In the genomic region with DNA sequence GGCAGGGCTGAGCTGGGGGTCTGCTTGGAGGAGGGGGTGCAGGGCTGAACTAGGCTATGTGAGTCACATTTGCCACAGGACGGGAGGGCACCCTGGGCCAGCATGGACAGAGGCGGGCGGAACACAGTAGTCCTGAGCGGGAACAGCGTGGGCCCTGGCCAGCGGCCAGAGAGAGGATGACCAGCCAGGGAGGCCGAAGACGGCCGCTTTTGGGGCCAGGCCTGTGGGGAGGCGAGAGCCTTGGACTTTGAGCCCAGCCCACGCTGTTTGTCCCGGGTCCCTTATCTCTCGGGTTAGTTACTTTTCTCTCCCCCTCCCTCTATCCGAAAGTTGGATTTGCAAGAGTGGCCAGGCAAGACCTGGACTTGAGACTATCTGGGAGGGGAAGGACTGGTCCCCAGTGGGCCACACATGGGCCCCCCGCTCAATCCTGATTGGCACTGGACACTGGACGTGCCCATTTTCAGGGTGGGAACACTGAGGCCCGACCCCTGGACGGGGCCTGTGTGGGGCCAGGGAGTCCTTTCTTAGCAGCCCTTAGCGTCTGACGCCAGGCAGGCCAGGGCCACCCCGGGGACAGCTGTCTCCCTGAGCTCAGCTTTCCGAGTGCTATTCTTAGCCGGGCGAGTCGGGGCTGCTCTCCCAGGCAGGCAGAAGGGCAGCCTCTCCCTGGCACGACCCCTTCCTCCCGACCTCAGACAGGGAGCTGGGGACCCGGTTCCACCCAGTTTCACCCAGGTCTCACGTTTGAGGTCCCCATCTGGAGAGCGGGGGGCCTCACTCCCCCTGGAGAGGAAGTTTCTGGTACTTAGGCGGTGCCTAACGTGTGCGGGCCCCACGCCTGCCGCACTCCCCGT, we compare ENCODE assay signal across 8 cellular contexts. TPM values are rescaled to one million over a fixed set of nuclear protein-coding genes. Genes with fewer than 3 reads are reported as not detected.
DNase-seq lines count a peak whose midpoint lies in the region; ATAC-seq and TF ChIP-seq lines count a peak whose summit lies in the region.

No MANE protein-coding gene starts in this region.

- H3K4me2 ChIP-seq in OCI-LY1 (ENCODE audit: low read length), result peak overlapping the region; percentile 88

- H3K4me3 ChIP-seq in OCI-LY1 (ENCODE audit: low read depth, low read length, poor library complexity, severe bottlenecking) (peak overlapping the region; percentile 78), ectodermal cell (ENCODE audit: insufficient read depth, low read depth, low read length) (peak overlapping the region; percentile 68), mucosa of stomach (ENCODE audit: low read length) (no peak overlapping the region)

- no peaks in the 10 kb centered on the region for H4K20me1 ChIP-seq in OCI-LY1 (ENCODE audit: insufficient read depth, low read length)

- no peak for ATAC-seq in GM19328 (IDR thresholded peaks at IDR 0.05; ENCODE audit: unreplicated experiment)

- no peaks in the 10 kb centered on the region for H3K79me2 ChIP-seq in OCI-LY1 (ENCODE audit: insufficient read depth, low read length)

- no peaks in the 10 kb centered on the region for H3F3A ChIP-seq in OCI-LY1 (ENCODE audit: insufficient read depth, low read length)

- H3K9ac ChIP-seq in OCI-LY1 (ENCODE audit: low read length) (peak overlapping the region; percentile 78), mucosa of stomach (ENCODE audit: low read length) (peak overlapping the region; percentile 48)

- no peak overlapping the region for H2AFZ ChIP-seq in OCI-LY1 (ENCODE audit: low read length)

- no peak for TF ChIP-seq CTCF in OCI-LY1 (IDR thresholded peaks at IDR 0.05; ENCODE audit: low read length)

- no peaks in the 10 kb centered on the region for H3K9me2 ChIP-seq in OCI-LY1 (ENCODE audit: low read depth, low read length)

- DNase-seq in NOMO-1 treated with dmso at 0.1 percent for 144 hours (lab: John Stamatoyannopoulos, UW; ENCODE audit: unreplicated experiment) (peak; percentile 12), NOMO-1 treated with DMSO at 0.1 percent for 48 hours (lab: John Stamatoyannopoulos, UW; ENCODE audit: unreplicated experiment) (no peak), DMS153 (lab: John Stamatoyannopoulos, UW) (no peak), superior temporal gyrus (ENCODE audit: extremely low spot score) (no peak)

- peaks cover 20% of the 10 kb centered on the region for H3K4me1 ChIP-seq in OCI-LY1 (ENCODE audit: insufficient read depth, low read length, severe bottlenecking)
- peaks cover 7% of the 10 kb centered on the region for H3K4me1 ChIP-seq in ectodermal cell (ENCODE audit: control insufficient read depth, insufficient read depth, low read length)
- peaks cover 25% of the 10 kb centered on the region for H3K4me1 ChIP-seq in mucosa of stomach (ENCODE audit: control insufficient read depth, insufficient read depth, low read length)

- peaks cover 3% of the 10 kb centered on the region; the same call in 1 of the 2 replicates for H3K36me3 ChIP-seq in OCI-LY1 (ENCODE audit: insufficient read depth, low read length)
- H3K36me3 ChIP-seq in ectodermal cell (ENCODE audit: control insufficient read depth, insufficient read depth, low read length), result no peaks in the 10 kb centered on the region
- no peaks in the 10 kb centered on the region for H3K36me3 ChIP-seq in mucosa of stomach (ENCODE audit: control insufficient read depth, insufficient read depth, low read length)

- H3K27ac ChIP-seq in OCI-LY1 (ENCODE audit: low read depth, low read length, poor library complexity, severe bottlenecking), result no peak overlapping the region
- H3K27ac ChIP-seq in ectodermal cell (ENCODE audit: insufficient read depth, low read depth, low read length, poor library complexity, severe bottlenecking), result no peak overlapping the region

- 58% methylated on average over 36 of the region's 36 CpGs for WGBS in ectodermal cell, 2 experiments

- H3K27me3 ChIP-seq in OCI-LY1 (ENCODE audit: insufficient read depth, low read length) (peaks cover 6% of the 10 kb centered on the region; the same call in 1 of the 2 replicates), ectodermal cell (ENCODE audit: control insufficient read depth, insufficient read depth, low read length, poor library complexity, severe bottlenecking) (peaks cover 4% of the 10 kb centered on the region), mucosa of stomach (ENCODE audit: control insufficient read depth, insufficient read depth, low read length) (peaks cover 7% of the 10 kb centered on the region)

- H3K9me3 ChIP-seq in OCI-LY1 (ENCODE audit: low read length) (no peaks in the 10 kb centered on the region), ectodermal cell (ENCODE audit: control insufficient read depth, low read length) (no peaks in the 10 kb centered on the region), mucosa of stomach (ENCODE audit: control insufficient read depth, low read length) (no peaks in the 10 kb centered on the region)

RNA-seq across cellular contexts. Expression of a gene that starts 0.8 kb away (rescaled TPM):
- polyA plus RNA-seq in ectodermal cell (2013, experiment 1 of 4), result 52.9 TPM
- polyA plus RNA-seq in ectodermal cell (2013, experiment 2 of 4), result 56.8 TPM
- polyA plus RNA-seq in ectodermal cell (2013, experiment 3 of 4), result 38.4 TPM
- polyA plus RNA-seq in ectodermal cell (2013, experiment 4 of 4), result 41.1 TPM

RNA-seq across cellular contexts. Expression of a gene that starts 6.9 kb away (rescaled TPM):
- polyA plus RNA-seq in ectodermal cell (2013, experiment 1 of 4), result 164 TPM
- polyA plus RNA-seq in ectodermal cell (2013, experiment 2 of 4), result 161 TPM
- 111 TPM for polyA plus RNA-seq in ectodermal cell (2013, experiment 3 of 4)
- 116 TPM for polyA plus RNA-seq in ectodermal cell (2013, experiment 4 of 4)

RNA-seq across cellular contexts. Expression of a gene that starts 16.8 kb away (rescaled TPM):
- 58.6 TPM for polyA plus RNA-seq in ectodermal cell (2013, experiment 1 of 4)
- polyA plus RNA-seq in ectodermal cell (2013, experiment 2 of 4), result 59.8 TPM
- polyA plus RNA-seq in ectodermal cell (2013, experiment 3 of 4), result 69.8 TPM
- 79.4 TPM for polyA plus RNA-seq in ectodermal cell (2013, experiment 4 of 4)

RNA-seq across cellular contexts. Expression of a gene that starts 37.7 kb away (rescaled TPM):
- polyA plus RNA-seq in ectodermal cell (2013, experiment 1 of 4), result 2,057 TPM
- polyA plus RNA-seq in ectodermal cell (2013, experiment 2 of 4), result 2,044 TPM
- 2,363 TPM for polyA plus RNA-seq in ectodermal cell (2013, experiment 3 of 4)
- polyA plus RNA-seq in ectodermal cell (2013, experiment 4 of 4), result 2,339 TPM

RNA-seq across cellular contexts. Expression of a gene that starts 49.4 kb away (rescaled TPM):
- polyA plus RNA-seq in ectodermal cell (2013, experiment 1 of 4), result 4.2 TPM
- 5.4 TPM for polyA plus RNA-seq in ectodermal cell (2013, experiment 2 of 4)
- 6.8 TPM for polyA plus RNA-seq in ectodermal cell (2013, experiment 3 of 4)
- polyA plus RNA-seq in ectodermal cell (2013, experiment 4 of 4), result 7.3 TPM
